Comparison of ENCODE assay signal across 7 cellular contexts in genomic region chr7:152434511-152435383, GRCh38. TPM values are rescaled to one million over a fixed set of nuclear protein-coding genes. Genes with fewer than 3 reads are reported as not detected.
DNase-seq lines count a peak whose midpoint lies in the region; ATAC-seq and TF ChIP-seq lines count a peak whose summit lies in the region.
"Not testable (repeated sequence)": the region's sequence is repeated elsewhere in the genome, so short reads cannot be mapped to it uniquely, and the experiment has no call there.

No MANE protein-coding gene starts in this region.

- CTCF ChIA-PET in PC-3 (lab: Charles Lee): interaction anchor here (0.6 to 1.2 kb wide), 2 partner anchors 94 to 121 kb away, joined by 3 read pairs; no protein-coding TSS in a partner anchor

- not testable (repeated sequence) for TF ChIP-seq CTCF in PC-3 (conservative IDR thresholded peaks at IDR 0.05; ENCODE audit: low read depth, low read length)

- H3K4me1 ChIP-seq in PC-3 (ENCODE audit: insufficient read depth, low read length); effector memory CD4-positive, alpha-beta T cell (ENCODE audit: control insufficient read depth, insufficient read depth, low read length, poor library complexity, severe bottlenecking); skeletal muscle satellite cell (ENCODE audit: control insufficient read depth, insufficient read depth, low read length): not testable (repeated sequence)

- H3K4me2 ChIP-seq in PC-3 (ENCODE audit: low read length): peak overlapping the region; percentile 91
- peak overlapping the region; percentile 98 for H3K4me2 ChIP-seq in skeletal muscle satellite cell (ENCODE audit: low read length)

- not testable (repeated sequence) for H3K36me3 ChIP-seq in PC-3 (ENCODE audit: low read depth, low read length); effector memory CD4-positive, alpha-beta T cell (ENCODE audit: control insufficient read depth, insufficient read depth, low read length); skeletal muscle satellite cell (ENCODE audit: insufficient read depth, low read length)

- intact Hi-C loops in PC-3 (cut with micrococcal nuclease): not testable (repeated sequence)

- H3K9ac ChIP-seq in PC-3 (ENCODE audit: low read length) (peak overlapping the region; percentile 63), skeletal muscle satellite cell (ENCODE audit: low read depth, low read length) (peak overlapping the region; percentile 78)

- H3K9me3 ChIP-seq in PC-3 (ENCODE audit: low read length); effector memory CD4-positive, alpha-beta T cell (ENCODE audit: control insufficient read depth, low read length); skeletal muscle satellite cell (replicated peaks; ENCODE audit: low read length): not testable (repeated sequence)

- peak; percentile 27 for ATAC-seq in GM18519 (IDR thresholded peaks at IDR 0.05; ENCODE audit: low FRiP score, unreplicated experiment)
- peak; percentile 22 for ATAC-seq in HG03354 (IDR thresholded peaks at IDR 0.05; ENCODE audit: poor library complexity, severe bottlenecking, unreplicated experiment)
- ATAC-seq in PC-3: peak; percentile 11

- H3F3A ChIP-seq in PC-3 (ENCODE audit: low read length, unreplicated experiment): not testable (repeated sequence)

- peaks cover 54% of the 10 kb centered on the region for H3K79me2 ChIP-seq in PC-3 (ENCODE audit: low read length)

- H3K27me3 ChIP-seq in PC-3 (ENCODE audit: low read length); effector memory CD4-positive, alpha-beta T cell (replicated peaks; ENCODE audit: control insufficient read depth, insufficient read depth, low read length, poor library complexity, severe bottlenecking); skeletal muscle satellite cell (ENCODE audit: control insufficient read depth, insufficient read depth, low read length): not testable (repeated sequence)

- DNase-seq in PC-3 (peak; percentile 17), left kidney (ENCODE audit: low read depth, low spot score) (peak; percentile 69)
- peak; percentile 54 for DNase-seq in activated T-cell treated with anti-CD3 and anti-CD28 coated beads, Interleukin-2, amount 50 U/mL, for 1 hour
- peak in 2 of 3 donors; percentile 15 to 16 for DNase-seq in effector memory CD4-positive, alpha-beta T cell

- H3K4me3 ChIP-seq in PC-3 (ENCODE audit: low read length) (peak overlapping the region; percentile 95), skeletal muscle satellite cell (ENCODE audit: low read length) (peak overlapping the region; percentile 87)
- H3K4me3 ChIP-seq in effector memory CD4-positive, alpha-beta T cell (ENCODE audit: insufficient read depth, low read depth, low read length, poor library complexity, severe bottlenecking): peak overlapping the region; percentile 59

- POLR2A ChIA-PET in PC-3 (lab: Charles Lee; ENCODE audit: unreplicated experiment): not testable (repeated sequence)

- peak overlapping the region; percentile 59 for H2AFZ ChIP-seq in PC-3 (ENCODE audit: low read length)

- peak overlapping the region; percentile 16; the same call in 1 of the 2 replicates for H3K27ac ChIP-seq in PC-3 (ENCODE audit: low read length)
- H3K27ac ChIP-seq in effector memory CD4-positive, alpha-beta T cell (ENCODE audit: insufficient read depth, low read length, poor library complexity, severe bottlenecking): peak overlapping the region; percentile 72

- BruUV-seq in PC-3 (replicated peaks; lab: Mats Ljungman, UMichigan): not testable (repeated sequence)

- not testable (repeated sequence) for H3K9me2 ChIP-seq in PC-3 (replicated peaks; ENCODE audit: low read length)

- peaks cover 17% of the 10 kb centered on the region; the same call in 1 of the 2 replicates for H4K20me1 ChIP-seq in PC-3 (ENCODE audit: low read length)

RNA-seq across cellular contexts. Expression of gene KMT2C, which starts 1.1 kb away (rescaled TPM):
- total RNA-seq in PC-3 (2014; rRNA removed): 15.3 and 28.5 TPM in 2 replicates
- 21.8 and 25.6 TPM in 2 replicates for total RNA-seq in skeletal muscle satellite cell (2012; rRNA removed)

Comparison
In these comparisons a context has a peak if more than half of its experiments do, and no peak if none do; other contexts are left out.
1. Peak in every context shown above with its lines: DNase-seq, ATAC-seq, H3K4me3 ChIP-seq and H3K27ac ChIP-seq.
2. DNase-seq: peak in every context shown above with its lines; median percentile 69 in left kidney; 54 in activated T-cell treated with anti-CD3 and anti-CD28 coated beads, Interleukin-2, amount 50 U/mL, for 1 hour; 17 in PC-3; 16 in effector memory CD4-positive, alpha-beta T cell.